Comparison of ENCODE assay signal across 8 cellular contexts in the genomic region with DNA sequence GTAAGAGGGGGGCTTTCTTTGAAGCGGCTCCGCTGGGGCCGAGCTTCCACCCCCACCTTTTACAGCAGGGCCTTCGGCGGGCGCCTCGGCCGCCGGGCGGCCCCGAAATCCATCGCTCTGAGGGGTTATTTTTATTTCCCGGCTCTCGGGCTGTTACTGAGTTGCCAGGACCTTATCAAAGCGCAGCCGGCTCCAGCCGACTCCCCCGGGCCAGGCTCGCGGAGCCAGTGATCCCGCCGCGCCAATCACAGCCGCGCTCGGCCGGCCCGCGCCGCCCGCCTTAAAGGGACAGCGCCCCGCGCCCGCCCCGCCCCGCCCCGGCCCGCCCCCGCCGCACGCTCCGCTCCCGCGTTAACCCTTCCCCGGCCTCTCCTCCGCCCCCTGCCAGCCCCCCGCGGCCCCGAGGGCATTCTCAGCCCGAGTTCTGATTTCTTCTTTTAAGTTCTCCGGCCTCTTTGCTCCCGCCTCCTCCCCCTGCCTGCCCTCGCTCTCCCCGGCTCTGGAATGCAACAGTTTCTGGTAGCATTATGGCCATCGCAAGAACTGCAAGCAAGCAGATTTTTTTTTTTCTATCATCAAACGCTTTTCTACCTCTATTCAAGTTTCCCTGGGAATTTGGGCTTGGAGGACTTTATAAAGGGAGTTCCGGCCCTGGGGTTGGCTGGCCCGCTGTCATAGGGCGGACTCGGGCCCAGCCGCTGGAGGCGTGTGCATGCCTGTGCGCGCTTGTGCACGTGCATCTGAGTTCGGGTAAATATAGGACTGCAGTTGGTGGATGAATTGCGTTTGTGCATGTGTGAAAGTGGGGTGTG. TPM values are rescaled to one million over a fixed set of nuclear protein-coding genes. Genes with fewer than 3 reads are reported as not detected.
DNase-seq lines count a peak whose midpoint lies in the region; ATAC-seq and TF ChIP-seq lines count a peak whose summit lies in the region.

A gene with protein sequence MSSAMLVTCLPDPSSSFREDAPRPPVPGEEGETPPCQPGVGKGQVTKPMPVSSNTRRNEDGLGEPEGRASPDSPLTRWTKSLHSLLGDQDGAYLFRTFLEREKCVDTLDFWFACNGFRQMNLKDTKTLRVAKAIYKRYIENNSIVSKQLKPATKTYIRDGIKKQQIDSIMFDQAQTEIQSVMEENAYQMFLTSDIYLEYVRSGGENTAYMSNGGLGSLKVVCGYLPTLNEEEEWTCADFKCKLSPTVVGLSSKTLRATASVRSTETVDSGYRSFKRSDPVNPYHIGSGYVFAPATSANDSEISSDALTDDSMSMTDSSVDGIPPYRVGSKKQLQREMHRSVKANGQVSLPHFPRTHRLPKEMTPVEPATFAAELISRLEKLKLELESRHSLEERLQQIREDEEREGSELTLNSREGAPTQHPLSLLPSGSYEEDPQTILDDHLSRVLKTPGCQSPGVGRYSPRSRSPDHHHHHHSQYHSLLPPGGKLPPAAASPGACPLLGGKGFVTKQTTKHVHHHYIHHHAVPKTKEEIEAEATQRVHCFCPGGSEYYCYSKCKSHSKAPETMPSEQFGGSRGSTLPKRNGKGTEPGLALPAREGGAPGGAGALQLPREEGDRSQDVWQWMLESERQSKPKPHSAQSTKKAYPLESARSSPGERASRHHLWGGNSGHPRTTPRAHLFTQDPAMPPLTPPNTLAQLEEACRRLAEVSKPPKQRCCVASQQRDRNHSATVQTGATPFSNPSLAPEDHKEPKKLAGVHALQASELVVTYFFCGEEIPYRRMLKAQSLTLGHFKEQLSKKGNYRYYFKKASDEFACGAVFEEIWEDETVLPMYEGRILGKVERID (minus strand): TSS at position 255 of the 812 bp plus-strand sequence. CDS start 3,028 bp downstream, outside the sequence.

- TF ChIP-seq CTCF in chondrocyte (IDR thresholded peaks at IDR 0.05), result peak; percentile 56

- H3K4me3 Mint-ChIP-seq in activated CD4-positive, alpha-beta T cell treated with anti-CD3 and anti-CD28 coated beads for 36 hours, result no peak within 1 kb of the TSS
- peak within 1 kb of the TSS; percentile 78 for H3K4me3 Mint-ChIP-seq in chondrocyte (ENCODE audit: unreplicated experiment)

- H3K4me1 Mint-ChIP-seq in activated CD4-positive, alpha-beta T cell treated with anti-CD3 and anti-CD28 coated beads for 36 hours, result peaks cover 28% of the 10 kb centered on the region
- peaks cover 21% of the 10 kb centered on the region for H3K4me1 Mint-ChIP-seq in chondrocyte (ENCODE audit: low read depth)

- peak within 1 kb of the TSS; percentile 51 for H3K27ac Mint-ChIP-seq in activated CD4-positive, alpha-beta T cell treated with anti-CD3 and anti-CD28 coated beads for 36 hours
- H3K27ac Mint-ChIP-seq in chondrocyte (ENCODE audit: unreplicated experiment), result peak within 1 kb of the TSS; percentile 73

- ATAC-seq in HG03066 (IDR thresholded peaks at IDR 0.05; ENCODE audit: low read depth, unreplicated experiment), result peak; percentile 83
- peak; percentile 82 for ATAC-seq in activated CD4-positive, alpha-beta T cell treated with anti-CD3 and anti-CD28 coated beads for 36 hours

- H3K36me3 Mint-ChIP-seq in activated CD4-positive, alpha-beta T cell treated with anti-CD3 and anti-CD28 coated beads for 36 hours (ENCODE audit: low read depth), result peaks cover 3% of the 10 kb centered on the region
- H3K36me3 Mint-ChIP-seq in chondrocyte (ENCODE audit: low read depth), result no peaks in the 10 kb centered on the region

- CTCF ChIA-PET in activated CD4-positive, alpha-beta T cell treated with anti-CD3 and anti-CD28 coated beads for 36 hours (lab: Charles Lee), result no interaction called here

- H3K27me3 Mint-ChIP-seq in activated CD4-positive, alpha-beta T cell treated with anti-CD3 and anti-CD28 coated beads for 36 hours, result peaks cover 4% of the 10 kb centered on the region
- H3K27me3 Mint-ChIP-seq in chondrocyte (ENCODE audit: low read depth), result no peaks in the 10 kb centered on the region

- peak; percentile 63 for DNase-seq in SIG-M5 treated with dmso at 0.1 percent for 504 hours (lab: John Stamatoyannopoulos, UW; ENCODE audit: unreplicated experiment)
- no peak for DNase-seq in SIG-M5 (lab: John Stamatoyannopoulos, UW)
- peak; percentile 79 for DNase-seq in NCI-H2171 treated with DMSO at 0.1 percent for 48 hours (lab: John Stamatoyannopoulos, UW)
- DNase-seq in activated CD4-positive, alpha-beta T cell treated with anti-CD3 and anti-CD28 coated beads for 36 hours, result peak; percentile 92
- peak; percentile 93 for DNase-seq in chondrocyte (ENCODE audit: low spot score)
- peak; percentile 89 for DNase-seq in kidney tubule cell (ENCODE audit: low spot score)
- DNase-seq in stimulated activated CD4-positive, alpha-beta T cell treated with anti-CD3 and anti-CD28 coated beads, Interleukin-15, amount 100 ng/mL, for 48 hours (ENCODE audit: low read depth in 2 of 2), result peak; percentile 79 to 81

- no peaks in the 10 kb centered on the region for H3K9me3 Mint-ChIP-seq in activated CD4-positive, alpha-beta T cell treated with anti-CD3 and anti-CD28 coated beads for 36 hours (ENCODE audit: low read depth)
- no peaks in the 10 kb centered on the region for H3K9me3 Mint-ChIP-seq in chondrocyte (ENCODE audit: low read depth)

- intact Hi-C loops in activated CD4-positive, alpha-beta T cell treated with anti-CD3 and anti-CD28 coated beads for 36 hours (cut with DNase I, micrococcal nuclease), result loop anchor here (1.0 to 2.0 kb wide), 4 partner anchors 23 to 587 kb away; no protein-coding TSS in a partner anchor

- POLR2A ChIA-PET in activated CD4-positive, alpha-beta T cell treated with anti-CD3 and anti-CD28 coated beads for 36 hours (lab: Charles Lee), result no interaction called here

RNA-seq across cellular contexts. Expression of the gene that starts here (rescaled TPM):
- 1 to 10 TPM; 2.6 to 3.0 TPM for total RNA-seq in activated CD4-positive, alpha-beta T cell treated with anti-CD3 and anti-CD28 coated beads for 36 hours
- 3.3 to 6.1 TPM (median 3.7 TPM) in 3 replicates for total RNA-seq in chondrocyte
